Comparison of ENCODE assay signal across 7 cellular contexts in genomic region chr10:38093816-38094157, GRCh38. TPM values are rescaled to one million over a fixed set of nuclear protein-coding genes. Genes with fewer than 3 reads are reported as not detected.
DNase-seq lines count a peak whose midpoint lies in the region; ATAC-seq and TF ChIP-seq lines count a peak whose summit lies in the region.

No MANE protein-coding gene starts in this region.

- WGBS in smooth muscle cell (ENCODE audit: low lambda C conversion rate): 70% methylated on average over 16 of the region's 16 CpGs

- no peaks in the 10 kb centered on the region for H3F3A ChIP-seq in smooth muscle cell (ENCODE audit: low read depth)

- no peaks in the 10 kb centered on the region for H4K20me1 ChIP-seq in smooth muscle cell (ENCODE audit: low read depth)

- H3K36me3 ChIP-seq in WERI-Rb-1 (peaks cover 27% of the 10 kb centered on the region), left ventricle myocardium inferior (peaks cover 31% of the 10 kb centered on the region), smooth muscle cell (ENCODE audit: low read depth) (no peaks in the 10 kb centered on the region)

- no peak overlapping the region for H3K9ac ChIP-seq in smooth muscle cell (ENCODE audit: low read depth)

- peak overlapping the region; percentile 89 for H2AFZ ChIP-seq in smooth muscle cell (ENCODE audit: low read depth)

- H3K79me2 ChIP-seq in smooth muscle cell (ENCODE audit: low read depth): no peaks in the 10 kb centered on the region

- H3K27ac ChIP-seq in WERI-Rb-1: peak overlapping the region; percentile 87
- H3K27ac ChIP-seq in left ventricle myocardium inferior (replicated peaks): peak overlapping the region; percentile 87
- no peak overlapping the region for H3K27ac ChIP-seq in smooth muscle cell (ENCODE audit: low read depth)

- intact Hi-C loops in left ventricle myocardium inferior (cut with micrococcal nuclease): no loop called here

- H3K4me3 ChIP-seq in WERI-Rb-1 (ENCODE audit: low read depth, low read length): peak overlapping the region; percentile 68
- peak overlapping the region; percentile 82 for H3K4me3 ChIP-seq in left ventricle myocardium inferior
- H3K4me3 ChIP-seq in smooth muscle cell: peak overlapping the region; percentile 63

- DNase-seq in WERI-Rb-1 (no peak), left ventricle myocardium inferior (no peak), smooth muscle cell (lab: John Stamatoyannopoulos, UW; ENCODE audit: unreplicated experiment) (no peak), NCI-H82 treated with DMSO at 0.1 percent for 48 hours (lab: John Stamatoyannopoulos, UW; ENCODE audit: unreplicated experiment) (no peak)
- no peak for DNase-seq in stimulated activated CD4-positive, alpha-beta T cell treated with anti-CD3 and anti-CD28 coated beads, Interleukin-15, amount 100 ng/mL, for 24 hours

- peak; percentile 23 for ATAC-seq in GM19025 (IDR thresholded peaks at IDR 0.05; ENCODE audit: low read depth, unreplicated experiment)
- ATAC-seq in HG02938 (IDR thresholded peaks at IDR 0.05; ENCODE audit: unreplicated experiment): peak; percentile 9

- H3K4me1 ChIP-seq in left ventricle myocardium inferior: peaks cover 20% of the 10 kb centered on the region
- no peaks in the 10 kb centered on the region for H3K4me1 ChIP-seq in smooth muscle cell (ENCODE audit: low read depth)

- peaks cover 2% of the 10 kb centered on the region for H3K9me3 ChIP-seq in WERI-Rb-1 (ENCODE audit: severe bottlenecking)
- peaks cover 8% of the 10 kb centered on the region for H3K9me3 ChIP-seq in left ventricle myocardium inferior (replicated peaks)
- no peaks in the 10 kb centered on the region for H3K9me3 ChIP-seq in smooth muscle cell (replicated peaks; ENCODE audit: low read depth)

- H3K4me2 ChIP-seq in smooth muscle cell: peak overlapping the region; percentile 82

- TF ChIP-seq CTCF in WERI-Rb-1 (IDR thresholded peaks at IDR 0.05; ENCODE audit: low read depth, low read length) (no peak), left ventricle myocardium inferior (IDR thresholded peaks at IDR 0.05; ENCODE audit: borderline replicate concordance) (no peak), smooth muscle cell (IDR thresholded peaks at IDR 0.05; ENCODE audit: borderline replicate concordance, insufficient read depth, poor library complexity, severe bottlenecking) (no peak)

- H3K27me3 ChIP-seq in WERI-Rb-1 (ENCODE audit: insufficient read depth, low read depth, severe bottlenecking) (no peaks in the 10 kb centered on the region), left ventricle myocardium inferior (ENCODE audit: low read depth) (no peaks in the 10 kb centered on the region), smooth muscle cell (ENCODE audit: low read depth) (no peaks in the 10 kb centered on the region)

RNA-seq across cellular contexts. Expression of gene ZNF37A, which starts 0.3 kb away (rescaled TPM):
- total RNA-seq in left ventricle myocardium inferior (8.9 TPM), smooth muscle cell (7.1 and 30.3 TPM in 2 replicates)
- 1.9 and 3.2 TPM in 2 replicates for polyA plus RNA-seq in smooth muscle cell
